ENCODE assay signal across 19 cellular contexts in the genomic region with DNA sequence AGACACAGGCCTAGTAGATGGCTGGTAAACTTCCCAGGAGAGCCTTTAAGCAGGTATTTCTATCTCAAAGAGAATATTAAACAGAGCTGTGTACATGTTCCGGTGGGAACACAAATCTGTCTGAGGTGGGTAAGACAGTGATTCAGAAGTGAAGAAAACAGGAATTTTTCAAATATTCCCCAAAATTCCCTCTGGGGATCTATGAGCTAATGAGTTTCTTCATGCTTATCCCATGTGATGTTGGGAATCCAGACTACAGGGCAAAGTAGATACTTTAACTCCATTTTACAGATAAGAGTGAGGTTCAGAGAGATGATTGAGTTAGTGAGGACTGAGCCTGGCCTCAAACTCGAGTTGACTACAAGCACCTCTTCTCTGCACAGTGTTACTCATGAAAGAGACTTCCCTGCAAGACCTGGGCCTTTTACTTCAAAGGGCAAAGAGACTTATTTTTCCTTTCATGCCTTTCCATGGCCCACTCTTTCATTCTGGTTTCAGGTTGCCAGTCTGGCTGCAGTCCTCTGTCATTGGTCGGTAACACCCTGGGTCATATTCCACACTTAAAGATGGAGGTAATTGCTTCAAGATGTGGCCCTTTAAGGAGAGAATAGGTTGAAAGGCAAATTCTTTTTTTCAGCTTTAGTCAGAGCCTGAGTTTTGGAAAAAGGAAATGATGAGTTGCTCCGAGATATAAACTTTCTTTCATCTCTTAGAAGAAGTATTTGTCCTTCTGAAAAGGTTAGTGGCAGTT.
DNase-seq lines count a peak whose midpoint lies in the region; ATAC-seq and TF ChIP-seq lines count a peak whose summit lies in the region.
"Had no signal": no experiment of that assay in that cellular context is flagged by ENCODE, and none has a peak within 500 bp of the region (broad histone marks: within the 10 kb centered on the region; RNA-seq: fewer than 3 reads in every experiment).

No MANE protein-coding gene starts in this region.

- H3K36me3 Mint-ChIP-seq in stimulated activated effector memory CD8-positive, alpha-beta T cell treated with anti-CD3 and anti-CD28 coated beads, Interleukin-12 subunit alpha, Interleukin-12 subunit beta, amount 100 ng/mL, for 72 hours, result no peaks in the 10 kb centered on the region

- no peaks in the 10 kb centered on the region for H3K9me3 Mint-ChIP-seq in stimulated activated effector memory CD8-positive, alpha-beta T cell treated with anti-CD3 and anti-CD28 coated beads, Interleukin-12 subunit alpha, Interleukin-12 subunit beta, amount 100 ng/mL, for 72 hours
- H3K9me3 Mint-ChIP-seq: T-helper 1 cell treated with Interleukin-12 subunit alpha and Interleukin-12 subunit beta and Interleukin-4 antibody, amounts not matched to agents 30 μg/mL and 1 μg/mL, for 36 hours had no signal

- H3K4me3 ChIP-seq in transverse colon, result no peak overlapping the region
- H3K4me3 ChIP-seq: adrenal gland, MG63, skin epidermis had no signal

- H3K27me3 ChIP-seq in transverse colon, result no peaks in the 10 kb centered on the region
- H3K27me3 ChIP-seq: adrenal gland, MG63 had no signal

- no peaks in the 10 kb centered on the region for H3K9me3 ChIP-seq in transverse colon
- H3K9me3 ChIP-seq: adrenal gland, MG63 had no signal

- H3K4me3 Mint-ChIP-seq in stimulated activated effector memory CD8-positive, alpha-beta T cell treated with anti-CD3 and anti-CD28 coated beads, Interleukin-12 subunit alpha, Interleukin-12 subunit beta, amount 100 ng/mL, for 72 hours, result no peak overlapping the region
- H3K4me3 Mint-ChIP-seq: T-helper 1 cell treated with Interleukin-12 subunit alpha and Interleukin-12 subunit beta and Interleukin-4 antibody, amounts not matched to agents 30 μg/mL and 1 μg/mL, for 36 hours had no signal

- no peak overlapping the region for H3K27ac Mint-ChIP-seq in stimulated activated effector memory CD8-positive, alpha-beta T cell treated with anti-CD3 and anti-CD28 coated beads, Interleukin-12 subunit alpha, Interleukin-12 subunit beta, amount 100 ng/mL, for 72 hours
- H3K27ac Mint-ChIP-seq: T-helper 1 cell treated with Interleukin-12 subunit alpha and Interleukin-12 subunit beta and Interleukin-4 antibody, amounts not matched to agents 30 μg/mL and 1 μg/mL, for 36 hours had no signal

- TF ChIP-seq CTCF in VCaP (conservative IDR thresholded peaks at IDR 0.05) (no peak), transverse colon (IDR thresholded peaks at IDR 0.05) (no peak)

- in situ Hi-C loops in transverse colon (cut with MboI; ENCODE audit: low pct_ligation_motif_present in 1 of 4, low pct_unique_long_range_greater_than_20kb in 1 of 4, low sequenced_read_pairs in 3 of 4), result no loop called here

- no peaks in the 10 kb centered on the region for H3K4me1 Mint-ChIP-seq in stimulated activated effector memory CD8-positive, alpha-beta T cell treated with anti-CD3 and anti-CD28 coated beads, Interleukin-12 subunit alpha, Interleukin-12 subunit beta, amount 100 ng/mL, for 72 hours

- H3K4me1 ChIP-seq in transverse colon, result peaks cover 0 to 52% (median 31%) of the 10 kb centered on the region in 4 donors
- H3K4me1 ChIP-seq: adrenal gland had no signal

- H3K27ac ChIP-seq in VCaP (peak overlapping the region; percentile 72; the same call in 1 of the 2 replicates), transverse colon (peak overlapping the region; percentile 74 to 85 (median 82))
- H3K27ac ChIP-seq: adrenal gland, C4-2B had no signal

- TF ChIP-seq POLR2A in transverse colon (IDR thresholded peaks at IDR 0.05), result no peak

- no peak for TF ChIP-seq EP300 in transverse colon (IDR thresholded peaks at IDR 0.05; ENCODE audit: low read depth)

- no peaks in the 10 kb centered on the region for H3K36me3 ChIP-seq in transverse colon
- H3K36me3 ChIP-seq: adrenal gland, MG63 had no signal

- DNase-seq in H4 (ENCODE audit: low spot score), result peak; percentile 66
- DNase-seq in iris pigment epithelial cell (ENCODE audit: low read depth), result peak; percentile 28
- no peak for DNase-seq in transverse colon
- DNase-seq in HuH-7 (ENCODE audit: low spot score), result no peak
- no peak for DNase-seq in stimulated activated effector memory CD8-positive, alpha-beta T cell treated with anti-CD3 and anti-CD28 coated beads, Interleukin-12 subunit alpha, Interleukin-12 subunit beta, amount 100 ng/mL, for 72 hours (ENCODE audit: low spot score in 2 of 2)
- DNase-seq: activated CD4-positive, CD25-positive, alpha-beta regulatory T cell; activated CD8-positive, alpha-beta memory T cell treated with anti-CD3 and anti-CD28 coated beads for 24 hours; adrenal gland; effector memory CD4-positive, alpha-beta T cell; left ventricle myocardium superior; MG63; NCI-H226; Right ventricle myocardium superior; stimulated activated CD4-positive, alpha-beta T cell treated with anti-CD3 and anti-CD28 coated beads, Interleukin-4, amount 100 ng/mL, for 24 hours had no signal

- no peak for ATAC-seq in GM18870 (IDR thresholded peaks at IDR 0.05; ENCODE audit: unreplicated experiment)
- ATAC-seq in stimulated activated effector memory CD8-positive, alpha-beta T cell treated with anti-CD3 and anti-CD28 coated beads, Interleukin-12 subunit alpha, Interleukin-12 subunit beta, amount 100 ng/mL, for 72 hours, result no peak
- ATAC-seq: left ventricle myocardium superior had no signal

- intact Hi-C loops in transverse colon (cut with DNase I; ENCODE audit: low total_unique reads), result no loop called here

- WGBS in transverse colon (ENCODE audit: low coverage in 1 of 2), 2 donors, result 81% methylated on average over 3 to 4 of the region's 4 CpGs

Comparison
In these comparisons a context has a peak if more than half of its experiments do, and no peak if none do; other contexts are left out.
1. DNase-seq: peak in H4 (single experiment) and iris pigment epithelial cell (single experiment); none in transverse colon (single experiment), HuH-7 (single experiment) and stimulated activated effector memory CD8-positive, alpha-beta T cell treated with anti-CD3 and anti-CD28 coated beads, Interleukin-12 subunit alpha, Interleukin-12 subunit beta, amount 100 ng/mL, for 72 hours (0 of 2).